In the genomic region with DNA sequence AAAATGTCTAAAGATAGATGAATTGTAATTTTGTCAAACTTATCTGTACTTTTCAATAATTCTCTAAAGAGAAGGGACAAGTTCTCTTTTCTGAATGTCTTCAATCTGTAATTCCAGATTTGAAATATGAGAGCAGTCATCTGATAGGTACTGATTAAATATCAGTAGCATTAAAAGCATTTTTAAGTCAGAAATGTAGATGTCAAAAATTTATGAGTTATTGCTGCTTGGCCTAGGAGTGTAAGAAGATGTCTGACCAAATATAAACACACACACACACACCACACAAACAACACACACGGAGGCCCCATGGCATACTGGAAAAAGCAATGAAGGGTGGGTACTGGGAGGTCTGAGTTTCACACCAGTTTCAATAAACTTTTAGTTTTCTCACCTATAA, we compare ENCODE assay signal across 11 cellular contexts. TPM values are rescaled to one million over a fixed set of nuclear protein-coding genes. Genes with fewer than 3 reads are reported as not detected.
DNase-seq lines count a peak whose midpoint lies in the region; ATAC-seq and TF ChIP-seq lines count a peak whose summit lies in the region.
"Had no signal": no experiment of that assay in that cellular context is flagged by ENCODE, and none has a peak within 500 bp of the region (broad histone marks: within the 10 kb centered on the region; RNA-seq: fewer than 3 reads in every experiment).

No MANE protein-coding gene starts in this region.

- DNase-seq in left ventricle myocardium inferior (no peak), left cardiac atrium (no peak), breast epithelium (ENCODE audit: low spot score in 2 of 2) (no peak), mesothelial cell of epicardium (ENCODE audit: low spot score in 2 of 2, unreplicated experiment in 2 of 2) (no peak), upper lobe of right lung (no peak), HT-29 (ENCODE audit: low spot score) (no peak), GM20000 (ENCODE audit: low spot score) (no peak)
- no peak for DNase-seq in effector CD4-positive, alpha-beta T cell
- DNase-seq: cerebellar nuclear complex, IMR-90 had no signal

- H3K27me3 ChIP-seq in left ventricle myocardium inferior (ENCODE audit: low read depth) (no peaks in the 10 kb centered on the region), breast epithelium (no peaks in the 10 kb centered on the region), upper lobe of right lung (no peaks in the 10 kb centered on the region)

- H3K36me3 ChIP-seq in left ventricle myocardium inferior (peaks cover 3% of the 10 kb centered on the region), breast epithelium (no peaks in the 10 kb centered on the region), upper lobe of right lung (peaks cover 6% of the 10 kb centered on the region)

- no peak for ATAC-seq in left cardiac atrium
- no peak for ATAC-seq in upper lobe of right lung

- intact Hi-C loops in left ventricle myocardium inferior (cut with micrococcal nuclease) (no loop called here), left cardiac atrium (cut with DNase I) (loop anchor here (5.0 kb wide), 1 partner anchor 64 kb away; no protein-coding TSS in a partner anchor), breast epithelium (cut with DNase I; ENCODE audit: low total_unique reads) (loop anchor here (5.0 kb wide), 1 partner anchor 84 kb away; no protein-coding TSS in a partner anchor), upper lobe of right lung (cut with DNase I) (no loop called here)

- H3K4me3 ChIP-seq in left ventricle myocardium inferior = peak overlapping the region; percentile 94
- peak overlapping the region in 2 of 3 donors; percentile 97 to 98 for H3K4me3 ChIP-seq in breast epithelium
- H3K4me3 ChIP-seq in upper lobe of right lung = peak overlapping the region; percentile 72

- no peaks in the 10 kb centered on the region for H3K9me3 Mint-ChIP-seq in mesothelial cell of epicardium

- H3K4me1 Mint-ChIP-seq in mesothelial cell of epicardium = peaks cover 32% of the 10 kb centered on the region

- H3K27me3 Mint-ChIP-seq in mesothelial cell of epicardium (ENCODE audit: low read depth) = no peaks in the 10 kb centered on the region

- H3K9me3 ChIP-seq in left ventricle myocardium inferior (replicated peaks) (no peaks in the 10 kb centered on the region), breast epithelium (no peaks in the 10 kb centered on the region), upper lobe of right lung (no peaks in the 10 kb centered on the region)

- TF ChIP-seq CTCF in left ventricle myocardium inferior (IDR thresholded peaks at IDR 0.05; ENCODE audit: borderline replicate concordance) = no peak
- no peak for TF ChIP-seq CTCF in breast epithelium (IDR thresholded peaks at IDR 0.05)
- TF ChIP-seq CTCF in mesothelial cell of epicardium (IDR thresholded peaks at IDR 0.05; ENCODE audit: unreplicated experiment) = no peak
- TF ChIP-seq CTCF in upper lobe of right lung (IDR thresholded peaks at IDR 0.05) = no peak
- no peak for TF ChIP-seq CTCF in GM20000 (IDR thresholded peaks at IDR 0.05; ENCODE audit: extremely low read depth, missing control alignments)

- H3K4me3 Mint-ChIP-seq in mesothelial cell of epicardium = peak overlapping the region; percentile 77

- H3K4me1 ChIP-seq in left ventricle myocardium inferior = peaks cover 56% of the 10 kb centered on the region
- no peaks in the 10 kb centered on the region for H3K4me1 ChIP-seq in breast epithelium
- H3K4me1 ChIP-seq in upper lobe of right lung = peaks cover 26% of the 10 kb centered on the region

- H3K27ac Mint-ChIP-seq in mesothelial cell of epicardium = peak overlapping the region; percentile 99

- no peaks in the 10 kb centered on the region for H3K36me3 Mint-ChIP-seq in mesothelial cell of epicardium

- no peak for TF ChIP-seq POLR2A in breast epithelium (IDR thresholded peaks at IDR 0.05)

- peak overlapping the region; percentile 100 for H3K27ac ChIP-seq in left ventricle myocardium inferior (replicated peaks)
- H3K27ac ChIP-seq in breast epithelium = peak overlapping the region; percentile 100
- peak overlapping the region; percentile 100 for H3K27ac ChIP-seq in upper lobe of right lung

RNA-seq across cellular contexts. Expression of gene TOB1, which starts 2.4 kb away (rescaled TPM):
- total RNA-seq in left ventricle myocardium inferior (101 TPM), left cardiac atrium (10 to 100 TPM; 57.9 to 63.2 TPM), breast epithelium (100 to 1,000 TPM in 1 of 3 donors, 10 to 100 TPM in 2; 12.6 to 145 (median 54.1) TPM), mesothelial cell of epicardium (29.4 to 34.7 TPM (median 32.0 TPM) in 3 replicates), upper lobe of right lung (70.1 TPM)
- 33.8 and 43.0 TPM in 2 replicates for total RNA-seq in HT-29 (2014; rRNA removed; shearing (Covaris generic))

RNA-seq across cellular contexts. Expression of gene WFIKKN2, which starts 33.2 kb away (rescaled TPM):
- total RNA-seq in left ventricle myocardium inferior (0.25 TPM), left cardiac atrium (under 1 TPM; 0.15 to 0.50 TPM), breast epithelium (not detected), mesothelial cell of epicardium (0.42 to 0.68 TPM (median 0.60 TPM) in 3 replicates), upper lobe of right lung (0.69 TPM)
- 0.05 TPM in 1 of 2 replicates, not detected in the other for total RNA-seq in HT-29 (2014; rRNA removed; shearing (Covaris generic))
- total RNA-seq: IMR-90; T-helper 2 cell treated with Interferon-gamma antibody and Interleukin-4, amounts not matched to agents 100 ng/mL and 5 ng/mL, for 36 hours had no signal

Comparison
In these comparisons a context has a peak if more than half of its experiments do, and no peak if none do; other contexts are left out.
1. intact Hi-C loops: an anchor here in left cardiac atrium (5.0 kb wide) and breast epithelium (5.0 kb wide); none called in left ventricle myocardium inferior and upper lobe of right lung.